10 cellular contexts compared by ENCODE assay signal in the genomic region with DNA sequence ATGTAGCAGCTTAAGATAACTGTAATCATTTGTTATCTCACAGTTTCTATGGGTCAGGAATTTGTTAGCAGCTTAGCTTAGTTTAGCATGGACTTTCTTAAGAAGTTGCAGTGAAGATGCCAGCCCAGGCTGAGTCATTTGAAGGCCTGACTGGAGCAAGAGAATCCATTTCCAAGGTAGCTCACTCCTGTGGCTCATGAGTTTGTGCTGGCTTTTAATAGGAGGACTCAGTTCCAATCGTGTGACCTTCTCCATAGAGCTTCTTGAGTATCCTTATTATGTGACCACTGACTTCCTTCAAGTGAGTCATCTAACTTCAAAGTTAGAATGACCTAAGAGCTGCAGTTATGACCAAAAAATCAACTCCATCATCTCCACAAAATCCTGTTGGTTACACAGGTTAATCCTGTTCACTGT. TPM values are rescaled to one million over a fixed set of nuclear protein-coding genes. Genes with fewer than 3 reads are reported as not detected.
A peak's percentile ranks its signal among the peaks of the same experiment; 100 is the strongest.
DNase-seq lines count a peak whose midpoint lies in the region; ATAC-seq and TF ChIP-seq lines count a peak whose summit lies in the region.
"Had no signal": no experiment of that assay in that cellular context is flagged by ENCODE, and none has a peak within 500 bp of the region (broad histone marks: within the 10 kb centered on the region; RNA-seq: fewer than 3 reads in every experiment).

No MANE protein-coding gene starts in this region.

- no peaks in the 10 kb centered on the region for H3K36me3 ChIP-seq in PC-9 (ENCODE audit: low read depth)

- POLR2A ChIA-PET in AG04450 (lab: Yijun Ruan, JAX) (no interaction called here), PC-9 (lab: Charles Lee; ENCODE audit: unreplicated experiment) (no interaction called here)

- no peaks in the 10 kb centered on the region for H4K20me1 ChIP-seq in PC-9 (ENCODE audit: insufficient read depth)

- no TSS peak for BruUV-seq in PC-9 (replicated peaks; lab: Mats Ljungman, UMichigan)

- H3K27me3 ChIP-seq in AG04450 (ENCODE audit: control insufficient read depth, insufficient read depth, low read length) (no peaks in the 10 kb centered on the region), PC-9 (ENCODE audit: insufficient read depth, low read depth) (no peaks in the 10 kb centered on the region)

- H3K4me1 ChIP-seq in PC-9 (replicated peaks; ENCODE audit: insufficient read depth) = peaks cover 24% of the 10 kb centered on the region

- peaks cover 19% of the 10 kb centered on the region; the same call in 1 of the 2 replicates for H3F3A ChIP-seq in PC-9 (ENCODE audit: insufficient read depth, low read depth)

- no peaks in the 10 kb centered on the region for H3K9me2 ChIP-seq in PC-9 (ENCODE audit: insufficient read depth)

- no peak for TF ChIP-seq CTCF in AG04450 (IDR thresholded peaks at IDR 0.05; ENCODE audit: low read depth, low read length)
- TF ChIP-seq CTCF in PC-9 (conservative IDR thresholded peaks at IDR 0.05) = no peak
- no peak for TF ChIP-seq CTCF in fibroblast of pulmonary artery (IDR thresholded peaks at IDR 0.05; ENCODE audit: low read length, missing control alignments)

- ATAC-seq in GM21526 (IDR thresholded peaks at IDR 0.05; ENCODE audit: low FRiP score, unreplicated experiment) = no peak
- ATAC-seq in GM19467 (IDR thresholded peaks at IDR 0.05; ENCODE audit: unreplicated experiment) = no peak
- ATAC-seq in GM18858 (IDR thresholded peaks at IDR 0.05; ENCODE audit: unreplicated experiment) = no peak

- H3K79me2 ChIP-seq in PC-9 (ENCODE audit: low read depth) = peaks cover 22% of the 10 kb centered on the region

- no peaks in the 10 kb centered on the region for H3K9me3 ChIP-seq in AG04450 (ENCODE audit: control insufficient read depth, insufficient read depth, low read length)
- H3K9me3 ChIP-seq in PC-9 (ENCODE audit: insufficient read depth, low read depth) = no peaks in the 10 kb centered on the region

- H3K27ac ChIP-seq in AG04450 (ENCODE audit: low read depth, low read length) = no peak overlapping the region
- peak overlapping the region; percentile 40 for H3K27ac ChIP-seq in PC-9
- H3K27ac ChIP-seq: parathyroid adenoma had no signal

- H3K4me2 ChIP-seq in PC-9 = peak overlapping the region; percentile 97

- no peak overlapping the region for H3K4me3 ChIP-seq in AG04450 (ENCODE audit: low read depth, low read length)
- peak overlapping the region; percentile 72; the same call in 1 of the 2 replicates for H3K4me3 ChIP-seq in PC-9
- H3K4me3 ChIP-seq in fibroblast of pulmonary artery (replicated peaks; ENCODE audit: low read depth, low read length) = no peak overlapping the region

- DNase-seq in AG04450 (ENCODE audit: low read depth, low spot score) (peak; percentile 13), GM04504 (ENCODE audit: low read depth) (peak; percentile 11), PC-9 (peak in 1 of 2 experiments; percentile 93), fibroblast of pulmonary artery (ENCODE audit: low read depth) (peak; percentile 18), C1 segment of cervical spinal cord (lab: John Stamatoyannopoulos, UW) (no peak)
- DNase-seq: NCI-H146 had no signal

- intact Hi-C loops in PC-9 (cut with micrococcal nuclease; ENCODE audit: unreplicated experiment) = no loop called here

- CTCF ChIA-PET in AG04450 (lab: Charles Lee) (interaction anchor here (0.5 kb wide), 1 partner anchor 9 kb away, joined by 3 read pairs; no protein-coding TSS in a partner anchor), PC-9 (lab: Charles Lee) (no interaction called here)

- H2AFZ ChIP-seq in PC-9 = peak overlapping the region; percentile 94

RNA-seq across cellular contexts. Expression of a gene that starts 1.4 kb away (rescaled TPM):
- 4.7 and 7.2 TPM in 2 replicates for polyA plus RNA-seq in AG04450 (2011; rRNA removed)
- polyA minus RNA-seq in AG04450 (2011; rRNA and poly(A)+ RNA removed) = 2.1 and 3.2 TPM in 2 replicates
- 4.1 and 5.5 TPM in 2 replicates for total RNA-seq in PC-9 (2021)

RNA-seq across cellular contexts. Expression of a gene that starts 1.6 kb away (rescaled TPM):
- polyA plus RNA-seq in AG04450 (2011; rRNA removed) = 14.1 and 17.8 TPM in 2 replicates
- polyA minus RNA-seq in AG04450 (2011; rRNA and poly(A)+ RNA removed) = 19.5 and 24.6 TPM in 2 replicates
- total RNA-seq in PC-9 (2021) = 10.4 and 13.0 TPM in 2 replicates

Comparison
In these comparisons a context has a peak if more than half of its experiments do, and no peak if none do; other contexts are left out.
1. DNase-seq: peak in AG04450 (single experiment), GM04504 (single experiment) and fibroblast of pulmonary artery (single experiment); none in C1 segment of cervical spinal cord (0 of 14).